Comparison of ENCODE assay signal across 15 cellular contexts in genomic region chr10:110758898-110759297, GRCh38.
A peak's percentile ranks its signal among the peaks of the same experiment; 100 is the strongest.
DNase-seq lines count a peak whose midpoint lies in the region; ATAC-seq and TF ChIP-seq lines count a peak whose summit lies in the region.
"Had no signal": no experiment of that assay in that cellular context is flagged by ENCODE, and none has a peak within 500 bp of the region (broad histone marks: within the 10 kb centered on the region; RNA-seq: fewer than 3 reads in every experiment).

No MANE protein-coding gene starts in this region.

- peaks cover 11% of the 10 kb centered on the region for H3K4me1 Mint-ChIP-seq in chondrocyte (ENCODE audit: low read depth)
- H3K4me1 Mint-ChIP-seq in stimulated activated memory B cell treated with anti-CD40 and anti-IgM and Interleukin-4, amounts not matched to agents 10 μg/mL and 1 μg/mL and 100 μg/mL, for 72 hours: peaks cover 7% of the 10 kb centered on the region
- peaks cover 10% of the 10 kb centered on the region for H3K4me1 Mint-ChIP-seq in activated T-helper 1 cell treated with anti-CD3 and anti-CD28 coated beads, Interleukin-12 subunit alpha, Interleukin-12 subunit beta, Interleukin-2, Interleukin-4 antibody, amounts not matched to agents 30 ng/mL and 10 ng/mL and 1 ng/mL, durations not matched to agents 14 hours and 24 hours and 36 hours (ENCODE audit: low read depth)

- peaks cover 5% of the 10 kb centered on the region for H3K36me3 Mint-ChIP-seq in chondrocyte (ENCODE audit: low read depth)
- no peaks in the 10 kb centered on the region for H3K36me3 Mint-ChIP-seq in stimulated activated memory B cell treated with anti-CD40 and anti-IgM and Interleukin-4, amounts not matched to agents 10 μg/mL and 1 μg/mL and 100 μg/mL, for 72 hours
- H3K36me3 Mint-ChIP-seq in activated T-helper 1 cell treated with anti-CD3 and anti-CD28 coated beads, Interleukin-12 subunit alpha, Interleukin-12 subunit beta, Interleukin-2, Interleukin-4 antibody, amounts not matched to agents 30 ng/mL and 10 ng/mL and 1 ng/mL, durations not matched to agents 14 hours and 24 hours and 36 hours (ENCODE audit: low read depth): no peaks in the 10 kb centered on the region
- H3K36me3 Mint-ChIP-seq: T-cell had no signal

- TF ChIP-seq CTCF in chondrocyte (IDR thresholded peaks at IDR 0.05): no peak

- H3K9me3 Mint-ChIP-seq in chondrocyte (ENCODE audit: low read depth): peaks cover 5% of the 10 kb centered on the region
- H3K9me3 Mint-ChIP-seq in stimulated activated memory B cell treated with anti-CD40 and anti-IgM and Interleukin-4, amounts not matched to agents 10 μg/mL and 1 μg/mL and 100 μg/mL, for 72 hours: no peaks in the 10 kb centered on the region
- peaks cover 5% of the 10 kb centered on the region for H3K9me3 Mint-ChIP-seq in activated T-helper 1 cell treated with anti-CD3 and anti-CD28 coated beads, Interleukin-12 subunit alpha, Interleukin-12 subunit beta, Interleukin-2, Interleukin-4 antibody, amounts not matched to agents 30 ng/mL and 10 ng/mL and 1 ng/mL, durations not matched to agents 14 hours and 24 hours and 36 hours
- H3K9me3 Mint-ChIP-seq: T-cell had no signal

- no peaks in the 10 kb centered on the region for H3K27me3 Mint-ChIP-seq in chondrocyte (ENCODE audit: low read depth)
- H3K27me3 Mint-ChIP-seq in stimulated activated memory B cell treated with anti-CD40 and anti-IgM and Interleukin-4, amounts not matched to agents 10 μg/mL and 1 μg/mL and 100 μg/mL, for 72 hours: peaks cover 18% of the 10 kb centered on the region
- peaks cover 5% of the 10 kb centered on the region for H3K27me3 Mint-ChIP-seq in activated T-helper 1 cell treated with anti-CD3 and anti-CD28 coated beads, Interleukin-12 subunit alpha, Interleukin-12 subunit beta, Interleukin-2, Interleukin-4 antibody, amounts not matched to agents 30 ng/mL and 10 ng/mL and 1 ng/mL, durations not matched to agents 14 hours and 24 hours and 36 hours (ENCODE audit: insufficient read depth)
- H3K27me3 Mint-ChIP-seq: T-cell had no signal

- H3K27ac Mint-ChIP-seq in chondrocyte (ENCODE audit: unreplicated experiment): peak overlapping the region; percentile 66
- H3K27ac Mint-ChIP-seq in stimulated activated memory B cell treated with anti-CD40 and anti-IgM and Interleukin-4, amounts not matched to agents 10 μg/mL and 1 μg/mL and 100 μg/mL, for 72 hours: no peak overlapping the region
- H3K27ac Mint-ChIP-seq in activated T-helper 1 cell treated with anti-CD3 and anti-CD28 coated beads, Interleukin-12 subunit alpha, Interleukin-12 subunit beta, Interleukin-2, Interleukin-4 antibody, amounts not matched to agents 30 ng/mL and 10 ng/mL and 1 ng/mL, durations not matched to agents 14 hours and 24 hours and 36 hours: no peak overlapping the region
- H3K27ac Mint-ChIP-seq: T-cell had no signal

- DNase-seq in A172 (ENCODE audit: low spot score) (peak; percentile 86), LHCN-M2 (ENCODE audit: low read depth) (peak; percentile 74), chondrocyte (ENCODE audit: low spot score) (no peak), lung microvascular endothelial cell (ENCODE audit: low read depth in 2 of 2) (peak; percentile 75 to 91), putamen (ENCODE audit: low spot score) (no peak)
- DNase-seq in activated T-helper 1 cell treated with anti-CD3 and anti-CD28 coated beads, Interleukin-12 subunit alpha, Interleukin-12 subunit beta, Interleukin-2, Interleukin-4 antibody, amounts not matched to agents 30 ng/mL and 10 ng/mL and 1 ng/mL, durations not matched to agents 14 hours and 24 hours and 36 hours (ENCODE audit: low spot score): no peak
- DNase-seq: activated CD8-positive, alpha-beta memory T cell treated with anti-CD3 and anti-CD28 coated beads, Interleukin-2, amount 50 U/mL, for 48 hours; AML-193; effector CD4-positive, alpha-beta T cell; lower lobe of right lung; NCI-H2081; stimulated activated CD4-positive, alpha-beta T cell treated with anti-CD3 and anti-CD28 coated beads, Interleukin-4, amount 100 ng/mL, for 4 hours; T-cell had no signal

- H3K4me3 Mint-ChIP-seq in chondrocyte (ENCODE audit: unreplicated experiment): no peak overlapping the region
- no peak overlapping the region for H3K4me3 Mint-ChIP-seq in stimulated activated memory B cell treated with anti-CD40 and anti-IgM and Interleukin-4, amounts not matched to agents 10 μg/mL and 1 μg/mL and 100 μg/mL, for 72 hours
- no peak overlapping the region for H3K4me3 Mint-ChIP-seq in activated T-helper 1 cell treated with anti-CD3 and anti-CD28 coated beads, Interleukin-12 subunit alpha, Interleukin-12 subunit beta, Interleukin-2, Interleukin-4 antibody, amounts not matched to agents 30 ng/mL and 10 ng/mL and 1 ng/mL, durations not matched to agents 14 hours and 24 hours and 36 hours
- H3K4me3 Mint-ChIP-seq: T-cell had no signal

- no peak for ATAC-seq in GM18861 (IDR thresholded peaks at IDR 0.05; ENCODE audit: unreplicated experiment)
- no peak for ATAC-seq in stimulated activated memory B cell treated with anti-CD40 and anti-IgM and Interleukin-4, amounts not matched to agents 10 μg/mL and 1 μg/mL and 100 μg/mL, for 72 hours
- ATAC-seq: lower lobe of right lung, T-cell had no signal

- intact Hi-C loops in activated T-helper 1 cell treated with anti-CD3 and anti-CD28 coated beads, Interleukin-12 subunit alpha, Interleukin-12 subunit beta, Interleukin-2, Interleukin-4 antibody, amounts not matched to agents 30 ng/mL and 10 ng/mL and 1 ng/mL, durations not matched to agents 14 hours and 24 hours and 36 hours (cut with micrococcal nuclease): no loop called here

Comparison
In these comparisons a context has a peak if more than half of its experiments do, and no peak if none do; other contexts are left out.
1. DNase-seq: peak in A172 (single experiment), LHCN-M2 (single experiment) and lung microvascular endothelial cell (2 of 2); none in chondrocyte (single experiment), putamen (single experiment) and activated T-helper 1 cell treated with anti-CD3 and anti-CD28 coated beads, Interleukin-12 subunit alpha, Interleukin-12 subunit beta, Interleukin-2, Interleukin-4 antibody, amounts not matched to agents 30 ng/mL and 10 ng/mL and 1 ng/mL, durations not matched to agents 14 hours and 24 hours and 36 hours (single experiment).